In the genomic region with DNA sequence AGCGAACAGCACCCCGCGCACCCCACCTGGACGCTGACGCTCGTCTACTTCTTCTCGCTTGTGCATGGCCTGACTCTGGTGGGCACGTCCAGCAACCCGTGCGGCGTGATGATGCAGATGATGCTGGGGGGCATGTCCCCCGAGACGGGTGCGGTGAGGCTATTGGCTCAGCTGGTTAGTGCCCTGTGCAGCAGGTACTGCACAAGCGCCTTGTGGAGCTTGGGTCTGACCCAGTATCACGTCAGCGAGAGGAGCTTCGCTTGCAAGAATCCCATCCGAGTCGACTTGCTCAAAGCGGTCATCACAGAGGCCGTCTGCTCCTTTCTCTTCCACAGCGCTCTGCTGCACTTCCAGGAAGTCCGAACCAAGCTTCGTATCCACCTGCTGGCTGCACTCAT, we compare ENCODE assay signal across 8 cellular contexts. TPM values are rescaled to one million over a fixed set of nuclear protein-coding genes. Genes with fewer than 3 reads are reported as not detected.
A peak's percentile ranks its signal among the peaks of the same experiment; 100 is the strongest.
DNase-seq lines count a peak whose midpoint lies in the region; ATAC-seq and TF ChIP-seq lines count a peak whose summit lies in the region.

No MANE protein-coding gene starts in this region.

- TF ChIP-seq CTCF in left lung (IDR thresholded peaks at IDR 0.05) (no peak), stomach (IDR thresholded peaks at IDR 0.05) (no peak)

- H3K36me3 ChIP-seq in left lung (no peaks in the 10 kb centered on the region), stomach (no peaks in the 10 kb centered on the region)

- H3K4me3 ChIP-seq in left lung (peak overlapping the region; percentile 63 to 70), stomach (peak overlapping the region; percentile 53 to 84 (median 75))

- DNase-seq in DMS153 (lab: John Stamatoyannopoulos, UW): peak; percentile 48
- no peak for DNase-seq in DMS153 treated with DMSO at 0.1 percent for 48 hours (lab: John Stamatoyannopoulos, UW; ENCODE audit: unreplicated experiment)
- DNase-seq in RKO (ENCODE audit: low spot score): peak; percentile 47
- DNase-seq in left lung: no peak
- DNase-seq in stomach: peak; percentile 45
- no peak for DNase-seq in NCI-H1048 (lab: John Stamatoyannopoulos, UW)

- no peak for TF ChIP-seq EP300 in stomach (IDR thresholded peaks at IDR 0.05)

- no peaks in the 10 kb centered on the region for H3K9me3 ChIP-seq in left lung
- H3K9me3 ChIP-seq in stomach: no peaks in the 10 kb centered on the region

- intact Hi-C loops in left lung (cut with DNase I): no loop called here
- intact Hi-C loops in stomach (cut with DNase I; ENCODE audit: low total_unique reads): no loop called here

- H3K27me3 ChIP-seq in left lung (peaks cover 0 to 14% of the 10 kb centered on the region in 2 donors), stomach (no peaks in the 10 kb centered on the region)

- 1 to 5% (median 3%) methylated on average over 22 to 25 of the region's 25 CpGs for WGBS in stomach, 5 donors

- H3K27ac ChIP-seq in cingulate gyrus (ENCODE audit: low read depth, low read length): peak overlapping the region; percentile 72
- no peak overlapping the region for H3K27ac ChIP-seq in left lung
- H3K27ac ChIP-seq in stomach: peak overlapping the region; percentile 85 to 92 (median 90)

- H3K4me1 ChIP-seq in left lung: peaks cover 0 to 14% of the 10 kb centered on the region in 2 donors
- peaks cover 5 to 34% (median 30%) of the 10 kb centered on the region in 4 donors for H3K4me1 ChIP-seq in stomach

- peak; percentile 9 for ATAC-seq in HG03025 (IDR thresholded peaks at IDR 0.05; ENCODE audit: low FRiP score, unreplicated experiment)
- peak; percentile 36 for ATAC-seq in left lung

- TF ChIP-seq POLR2A in stomach (IDR thresholded peaks at IDR 0.05): no peak

RNA-seq across cellular contexts. Expression of a gene that starts 0.4 kb away (rescaled TPM):
- 1 to 10 TPM in 1 of 2 donors, under 1 TPM in 1; 0.94 to 1.2 TPM for total RNA-seq in left lung
- 10 to 100 TPM in 1 of 5 donors, 1 to 10 TPM in 2, under 1 TPM in 1, not detected in 1; 0.72 to 16.1 (median 4.5) TPM for total RNA-seq in stomach
- under 1 TPM in 2 of 3 donors, not detected in 1; 0.38 to 0.68 TPM for polyA plus RNA-seq in stomach

RNA-seq across cellular contexts. Expression of a gene that starts 47.4 kb away (rescaled TPM):
- total RNA-seq in left lung (10 to 100 TPM; 61.1 to 70.3 TPM), stomach (10 to 100 TPM; 37.8 to 98.6 (median 81.1) TPM)
- polyA plus RNA-seq in stomach: 10 to 100 TPM; 78.4 to 92.9 (median 80.9) TPM

Comparison
In these comparisons a context has a peak if more than half of its experiments do, and no peak if none do; other contexts are left out.
1. DNase-seq: peak in DMS153 (single experiment), RKO (single experiment) and stomach (single experiment); none in DMS153 treated with DMSO at 0.1 percent for 48 hours (single experiment), left lung (0 of 2) and NCI-H1048 (single experiment).
2. H3K27ac ChIP-seq: peak in cingulate gyrus (single experiment) and stomach (5 of 5); none in left lung (0 of 2).